ENCODE assay signal across 1 cellular context in the genomic region with DNA sequence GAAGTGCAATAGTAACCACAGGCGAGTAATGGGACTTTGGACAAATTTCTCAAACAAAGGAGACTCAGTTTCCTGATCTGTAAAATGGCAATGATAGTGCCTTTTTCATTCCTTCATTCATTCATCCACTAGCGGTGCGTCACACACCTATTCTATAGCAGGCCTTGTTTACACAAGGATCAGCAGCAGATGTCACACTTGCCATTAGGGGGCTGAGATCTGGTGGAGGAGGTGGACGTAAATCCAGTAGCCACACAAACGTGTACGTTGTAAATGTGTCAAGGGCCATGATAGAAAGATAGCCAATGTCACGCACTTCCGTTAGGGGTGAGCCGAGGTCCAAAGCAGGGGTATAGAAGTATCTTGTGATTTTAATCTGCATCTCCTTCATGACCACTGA.
TF ChIP-seq lines count a peak whose summit lies in the region.

No MANE protein-coding gene starts in this region.

TF ChIP-seq in A549, 52 proteins besides CTCF, POLR2A, EP300 and RAD21:
- TF ChIP-seq ELK1 (IDR thresholded peaks at IDR 0.05; ENCODE audit: low read depth, low read length) (no peak), MAX (IDR thresholded peaks at IDR 0.05) (no peak), MYC (IDR thresholded peaks at IDR 0.05; ENCODE audit: borderline replicate concordance, low read length) (no peak), RNF2 (IDR thresholded peaks at IDR 0.05; ENCODE audit: borderline replicate concordance, low read depth) (no peak), MAFK (IDR thresholded peaks at IDR 0.05; ENCODE audit: partially characterized antibody) (no peak), BHLHE40 (IDR thresholded peaks at IDR 0.05; ENCODE audit: low read depth, low read length) (no peak), SREBF2 (IDR thresholded peaks at IDR 0.05) (no peak), PBX3 (IDR thresholded peaks at IDR 0.05) (no peak), HOXB5 (CRISPR knock-in tag; IDR thresholded peaks at IDR 0.05) (no peak), EHMT2 (IDR thresholded peaks at IDR 0.05; ENCODE audit: low read depth) (no peak), TP53 (CRISPR knock-in tag; IDR thresholded peaks at IDR 0.05) (no peak), ATOH8 (CRISPR knock-in tag; IDR thresholded peaks at IDR 0.05; ENCODE audit: low read depth) (no peak), FOSB (CRISPR knock-in tag; IDR thresholded peaks at IDR 0.05) (no peak), USF2 (IDR thresholded peaks at IDR 0.05) (no peak), ZSCAN20 (CRISPR knock-in tag; IDR thresholded peaks at IDR 0.05) (no peak)
- TF ChIP-seq, protein P1, sequence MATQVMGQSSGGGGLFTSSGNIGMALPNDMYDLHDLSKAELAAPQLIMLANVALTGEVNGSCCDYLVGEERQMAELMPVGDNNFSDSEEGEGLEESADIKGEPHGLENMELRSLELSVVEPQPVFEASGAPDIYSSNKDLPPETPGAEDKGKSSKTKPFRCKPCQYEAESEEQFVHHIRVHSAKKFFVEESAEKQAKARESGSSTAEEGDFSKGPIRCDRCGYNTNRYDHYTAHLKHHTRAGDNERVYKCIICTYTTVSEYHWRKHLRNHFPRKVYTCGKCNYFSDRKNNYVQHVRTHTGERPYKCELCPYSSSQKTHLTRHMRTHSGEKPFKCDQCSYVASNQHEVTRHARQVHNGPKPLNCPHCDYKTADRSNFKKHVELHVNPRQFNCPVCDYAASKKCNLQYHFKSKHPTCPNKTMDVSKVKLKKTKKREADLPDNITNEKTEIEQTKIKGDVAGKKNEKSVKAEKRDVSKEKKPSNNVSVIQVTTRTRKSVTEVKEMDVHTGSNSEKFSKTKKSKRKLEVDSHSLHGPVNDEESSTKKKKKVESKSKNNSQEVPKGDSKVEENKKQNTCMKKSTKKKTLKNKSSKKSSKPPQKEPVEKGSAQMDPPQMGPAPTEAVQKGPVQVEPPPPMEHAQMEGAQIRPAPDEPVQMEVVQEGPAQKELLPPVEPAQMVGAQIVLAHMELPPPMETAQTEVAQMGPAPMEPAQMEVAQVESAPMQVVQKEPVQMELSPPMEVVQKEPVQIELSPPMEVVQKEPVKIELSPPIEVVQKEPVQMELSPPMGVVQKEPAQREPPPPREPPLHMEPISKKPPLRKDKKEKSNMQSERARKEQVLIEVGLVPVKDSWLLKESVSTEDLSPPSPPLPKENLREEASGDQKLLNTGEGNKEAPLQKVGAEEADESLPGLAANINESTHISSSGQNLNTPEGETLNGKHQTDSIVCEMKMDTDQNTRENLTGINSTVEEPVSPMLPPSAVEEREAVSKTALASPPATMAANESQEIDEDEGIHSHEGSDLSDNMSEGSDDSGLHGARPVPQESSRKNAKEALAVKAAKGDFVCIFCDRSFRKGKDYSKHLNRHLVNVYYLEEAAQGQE (IDR thresholded peaks at IDR 0.05), result no peak
- TF ChIP-seq, protein P2, sequence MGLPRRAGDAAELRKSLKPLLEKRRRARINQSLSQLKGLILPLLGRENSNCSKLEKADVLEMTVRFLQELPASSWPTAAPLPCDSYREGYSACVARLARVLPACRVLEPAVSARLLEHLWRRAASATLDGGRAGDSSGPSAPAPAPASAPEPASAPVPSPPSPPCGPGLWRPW (IDR thresholded peaks at IDR 0.05), result no peak
